ENCODE assay signal across 13 cellular contexts in genomic region chr2:231245253-231246094, GRCh38. TPM values are rescaled to one million over a fixed set of nuclear protein-coding genes. Genes with fewer than 3 reads are reported as not detected.
DNase-seq lines count a peak whose midpoint lies in the region; ATAC-seq, FAIRE-seq and TF ChIP-seq lines count a peak whose summit lies in the region.
"Had no signal": no experiment of that assay in that cellular context is flagged by ENCODE, and none has a peak within 500 bp of the region (broad histone marks: within the 10 kb centered on the region; RNA-seq: fewer than 3 reads in every experiment).

No MANE protein-coding gene starts in this region.

- no peaks in the 10 kb centered on the region for H3K27me3 ChIP-seq in Karpas-422 (ENCODE audit: low read length)
- no peaks in the 10 kb centered on the region for H3K27me3 ChIP-seq in GM12878 (replicated peaks in 1 of 2; ENCODE audit: control insufficient read depth in 2 of 2, insufficient read depth in 2 of 2, low read length in 1 of 2)
- no peaks in the 10 kb centered on the region for H3K27me3 ChIP-seq in lower lobe of right lung (ENCODE audit: low read depth)
- H3K27me3 ChIP-seq: esophagus muscularis mucosa, sigmoid colon had no signal

- BruUV-seq in GM12878 (replicated peaks; lab: Mats Ljungman, UMichigan), result no TSS peak

- FAIRE-seq in GM12878 (lab: Jason Lieb, UNC), result no peak

- H3K4me1 ChIP-seq in Karpas-422 (ENCODE audit: low read length) (no peaks in the 10 kb centered on the region), GM12878 (ENCODE audit: control insufficient read depth, insufficient read depth, low read length) (no peaks in the 10 kb centered on the region), lower lobe of right lung (peaks cover 24% of the 10 kb centered on the region)

- no peak overlapping the region for H2AFZ ChIP-seq in Karpas-422 (ENCODE audit: low read length)
- no peak overlapping the region for H2AFZ ChIP-seq in GM12878 (ENCODE audit: control insufficient read depth, low read depth, low read length)

- no peaks in the 10 kb centered on the region for H3K9me2 ChIP-seq in Karpas-422 (replicated peaks; ENCODE audit: insufficient read depth, low read length)

- in situ Hi-C loops in GM12878 (cut with MboI), result no loop called here

- POLR2A ChIA-PET in GM12878 (lab: Charles Lee), result interaction anchor here (0.6 kb wide), 2 partner anchors 49 to 1518 kb away, joined by 3 to 5 read pairs; no protein-coding TSS in a partner anchor

- TF ChIP-seq CTCF in GM12865 (IDR thresholded peaks at IDR 0.05; ENCODE audit: insufficient read depth, low read depth, low read length, missing control alignments) (peak; percentile 33), GM12878 (IDR thresholded peaks at IDR 0.05 in 2 of 3, conservative IDR thresholded peaks at IDR 0.05 in 1 of 3; ENCODE audit: control insufficient read depth in 2 of 3, extremely low read depth in 1 of 3, insufficient read depth in 1 of 3, low read depth in 3 of 3, low read length in 3 of 3) (peak in 2 of 3 experiments; percentile 31 to 48; a peak in 3 of 6 replicates), lower lobe of right lung (IDR thresholded peaks at IDR 0.05) (no peak)

- no peak overlapping the region for H3K4me2 ChIP-seq in Karpas-422 (ENCODE audit: low read depth, low read length, poor library complexity, severe bottlenecking)
- no peak overlapping the region for H3K4me2 ChIP-seq in GM12878 (ENCODE audit: control insufficient read depth, insufficient read depth)

- TF ChIP-seq EP300 in GM12878 (IDR thresholded peaks at IDR 0.05; ENCODE audit: borderline replicate concordance in 1 of 2, control insufficient read depth in 1 of 2, low read depth in 2 of 2, low read length in 2 of 2), result no peak

- no peak overlapping the region for H3K9ac ChIP-seq in Karpas-422 (ENCODE audit: low read length)
- H3K9ac ChIP-seq in GM12878 (ENCODE audit: control insufficient read depth, insufficient read depth, low read length), result no peak overlapping the region

- no peak overlapping the region for H3K27ac ChIP-seq in Karpas-422 (ENCODE audit: low read length)
- no peak overlapping the region for H3K27ac ChIP-seq in GM12878 (ENCODE audit: control insufficient read depth, insufficient read depth)
- H3K27ac ChIP-seq in lower lobe of right lung, result peak overlapping the region; percentile 44
- H3K27ac ChIP-seq: esophagus muscularis mucosa, sigmoid colon had no signal

- intact Hi-C loops in GM12878 (cut with micrococcal nuclease; ENCODE audit: unreplicated experiment), result no loop called here
- intact Hi-C loops in lower lobe of right lung (cut with DNase I), result no loop called here

- H3K36me3 ChIP-seq in Karpas-422 (ENCODE audit: insufficient read depth, low read length), result no peaks in the 10 kb centered on the region
- H3K36me3 ChIP-seq in GM12878 (ENCODE audit: control insufficient read depth in 2 of 2, insufficient read depth in 2 of 2, low read length in 1 of 2), result no peaks in the 10 kb centered on the region; a peak in 1 of 4 replicates
- H3K36me3 ChIP-seq in lower lobe of right lung, result no peaks in the 10 kb centered on the region

- peak; percentile 30; the same call in 1 of the 2 replicates for TF ChIP-seq RAD21 in GM12878 (IDR thresholded peaks at IDR 0.05; ENCODE audit: insufficient read depth, low read depth, low read length)

- RAD21 ChIA-PET in GM12878 (lab: Charles Lee; ENCODE audit: unreplicated experiment), result interaction anchor here (0.9 to 1.3 kb wide), 3 partner anchors 15 to 161 kb away, joined by 3 to 6 read pairs (median 3); no protein-coding TSS in a partner anchor

- H3K79me2 ChIP-seq in Karpas-422 (ENCODE audit: low read length), result no peaks in the 10 kb centered on the region
- no peaks in the 10 kb centered on the region for H3K79me2 ChIP-seq in GM12878 (ENCODE audit: control insufficient read depth, insufficient read depth, low read length)

- peak; percentile 45 for DNase-seq in GM12865 (ENCODE audit: low read depth)
- peak; percentile 59 for DNase-seq in Karpas-422
- no peak for DNase-seq in GM12878 (ENCODE audit: low read depth, low spot score)
- DNase-seq in lower lobe of right lung, result no peak
- no peak for DNase-seq in cerebellar nuclear complex (lab: John Stamatoyannopoulos, UW)
- DNase-seq in inferior parietal cortex (ENCODE audit: extremely low spot score), result no peak
- DNase-seq in stimulated activated naive CD8-positive, alpha-beta T cell treated with anti-CD3 and anti-CD28 coated beads, Interleukin-15, Interleukin-2, amounts not matched to agents 100 U/mL and 50 U/mL, for 24 hours, result no peak
- DNase-seq: sigmoid colon had no signal

- no peaks in the 10 kb centered on the region for H3K9me3 ChIP-seq in Karpas-422 (ENCODE audit: low read length)
- H3K9me3 ChIP-seq in GM12878 (replicated peaks; ENCODE audit: control insufficient read depth, insufficient read depth, low read length), result no peaks in the 10 kb centered on the region
- no peaks in the 10 kb centered on the region for H3K9me3 ChIP-seq in lower lobe of right lung
- H3K9me3 ChIP-seq: esophagus muscularis mucosa, sigmoid colon had no signal

- ATAC-seq in GM12878 (peak; percentile 85), lower lobe of right lung (peak; percentile 57 to 76), GM19397 (IDR thresholded peaks at IDR 0.05; ENCODE audit: unreplicated experiment) (no peak)
- no peak for ATAC-seq in stimulated activated naive CD8-positive, alpha-beta T cell treated with anti-CD3 and anti-CD28 coated beads, Interleukin-15, Interleukin-2, amounts not matched to agents 100 U/mL and 50 U/mL, for 24 hours
- ATAC-seq: activated CD4-positive, CD25-positive, alpha-beta regulatory T cell treated with anti-CD3 and anti-CD28 coated beads, Interleukin-2, amount 50 U/mL, for 24 hours; activated naive CD4-positive, alpha-beta T cell treated with anti-CD3 and anti-CD28 coated beads, Interleukin-2, amount 50 U/mL, for 72 hours had no signal

- SMC1A ChIA-PET in GM12878 (lab: Charles Lee; ENCODE audit: uncharacterized antibody, unreplicated experiment), result interaction anchor here (0.8 to 3.3 kb wide), 5 partner anchors 14 to 161 kb away, joined by 3 to 19 read pairs (median 4); no protein-coding TSS in a partner anchor

- 84% methylated on average over 14 of the region's 14 CpGs for WGBS in GM12878 (ENCODE audit: insufficient coverage, insufficient replicate concordance, low lambda C conversion rate, missing lambda C conversion rate)

- no peak overlapping the region for H3K4me3 ChIP-seq in GM12865 (ENCODE audit: low read depth, low read length)
- no peak overlapping the region for H3K4me3 ChIP-seq in Karpas-422 (ENCODE audit: low read length)
- no peak overlapping the region for H3K4me3 ChIP-seq in GM12878
- H3K4me3 ChIP-seq in lower lobe of right lung, result no peak overlapping the region
- H3K4me3 ChIP-seq: esophagus muscularis mucosa, lung, sigmoid colon had no signal

- CTCF ChIA-PET in GM12878 (lab: Yijun Ruan, JAX), result interaction anchor here (0.6 to 3.0 kb wide), 10 partner anchors 10 to 336 kb away, joined by 3 to 19 read pairs (median 4); no protein-coding TSS in a partner anchor

- no peak for TF ChIP-seq POLR2A in GM12878 (IDR thresholded peaks at IDR 0.05; ENCODE audit: low read depth, low read length)

- H4K20me1 ChIP-seq in Karpas-422 (ENCODE audit: insufficient read depth, low read depth, low read length) (no peaks in the 10 kb centered on the region), GM12878 (ENCODE audit: control insufficient read depth, insufficient read depth) (no peaks in the 10 kb centered on the region)

TF ChIP-seq in GM12878, 131 proteins besides CTCF, POLR2A, EP300 and RAD21 (continues in another document):
- TF ChIP-seq IKZF1 (conservative IDR thresholded peaks at IDR 0.05) (no peak), KDM1A (IDR thresholded peaks at IDR 0.05; ENCODE audit: borderline replicate concordance) (no peak), MTA3 (IDR thresholded peaks at IDR 0.05; ENCODE audit: borderline replicate concordance, low read length) (no peak), CREM (IDR thresholded peaks at IDR 0.05; ENCODE audit: low read depth) (no peak), IRF3 (IDR thresholded peaks at IDR 0.05) (no peak)
- TF ChIP-seq, protein P1, sequence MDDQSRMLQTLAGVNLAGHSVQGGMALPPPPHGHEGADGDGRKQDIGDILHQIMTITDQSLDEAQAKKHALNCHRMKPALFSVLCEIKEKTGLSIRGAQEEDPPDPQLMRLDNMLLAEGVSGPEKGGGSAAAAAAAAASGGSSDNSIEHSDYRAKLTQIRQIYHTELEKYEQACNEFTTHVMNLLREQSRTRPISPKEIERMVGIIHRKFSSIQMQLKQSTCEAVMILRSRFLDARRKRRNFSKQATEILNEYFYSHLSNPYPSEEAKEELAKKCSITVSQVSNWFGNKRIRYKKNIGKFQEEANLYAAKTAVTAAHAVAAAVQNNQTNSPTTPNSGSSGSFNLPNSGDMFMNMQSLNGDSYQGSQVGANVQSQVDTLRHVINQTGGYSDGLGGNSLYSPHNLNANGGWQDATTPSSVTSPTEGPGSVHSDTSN (IDR thresholded peaks at IDR 0.05; ENCODE audit: insufficient replicate concordance, low read depth, low read length), result no peak

RNA-seq across cellular contexts. Expression of gene ARMC9, which starts 47.0 kb away (rescaled TPM):
- 7.7 and 11.5 TPM in 2 replicates for total RNA-seq in Karpas-422 (2014; rRNA removed; shearing (Covaris generic); ENCODE audit: low replicate concordance)
- 63.8 and 63.9 TPM in 2 replicates for total RNA-seq in GM12878 (2013; cell fraction: nucleolus; rRNA removed)
- total RNA-seq in GM12878 (2014; rRNA removed) (9.3 and 10.1 TPM in 2 replicates), GM12878 (2014; rRNA removed; fragmentation: Illumina TruSeq; extraction: Trizol) (8.9 and 10.4 TPM in 2 replicates), GM12878 (2021) (10.9 and 11.5 TPM in 2 replicates), lower lobe of right lung (43.1 TPM)
- polyA plus RNA-seq in GM12878 (2011; ENCODE audit: low read depth), result 6.9 TPM
- polyA plus RNA-seq in GM12878 (2011; rRNA removed) (7.6 and 8.9 TPM in 2 replicates), GM12878 (2014; fragmentation: Illumina TruSeq; extraction: Trizol) (8.4 and 10.3 TPM in 2 replicates), GM12878 (2014; fragmentation: Nextera tagmentation; extraction: Ambion mirVana) (1 to 10 TPM; 3.8 to 6.5 TPM), GM12878 (2014; rRNA removed) (9.2 and 11.2 TPM in 2 replicates), GM12878 (2016; fragmentation: Nextera tagmentation; extraction: Ambion mirVana) (10 to 100 TPM; 21.4 to 21.8 TPM)
- polyA plus RNA-seq in GM12878 (2011; cell fraction: cytosol; rRNA removed), result 7.6 and 7.9 TPM in 2 replicates
- polyA plus RNA-seq in GM12878 (2011; cell fraction: nucleus; rRNA removed), result 7.8 and 9.2 TPM in 2 replicates
- 6.8 and 9.8 TPM in 2 replicates for polyA plus RNA-seq in GM12878 (2012)
- 15.8 and 26.7 TPM in 2 replicates for polyA minus RNA-seq in GM12878 (2011; rRNA and poly(A)+ RNA removed)
- 4.5 and 5.7 TPM in 2 replicates for polyA minus RNA-seq in GM12878 (2011; cell fraction: cytosol; rRNA and poly(A)+ RNA removed)
- 5.8 and 13.7 TPM in 2 replicates for polyA minus RNA-seq in GM12878 (2011; cell fraction: nucleus; rRNA and poly(A)+ RNA removed)

Comparison
In these comparisons a context has a peak if more than half of its experiments do, and no peak if none do; other contexts are left out.
1. DNase-seq: peak in GM12865 (single experiment) and Karpas-422 (single experiment); none in GM12878 (single experiment), lower lobe of right lung (single experiment), cerebellar nuclear complex (0 of 2), inferior parietal cortex (single experiment) and stimulated activated naive CD8-positive, alpha-beta T cell treated with anti-CD3 and anti-CD28 coated beads, Interleukin-15, Interleukin-2, amounts not matched to agents 100 U/mL and 50 U/mL, for 24 hours (single experiment).
2. ATAC-seq: peak in GM12878 (single experiment) and lower lobe of right lung (2 of 2); none in GM19397 (single experiment) and stimulated activated naive CD8-positive, alpha-beta T cell treated with anti-CD3 and anti-CD28 coated beads, Interleukin-15, Interleukin-2, amounts not matched to agents 100 U/mL and 50 U/mL, for 24 hours (single experiment).